In the genomic region with DNA sequence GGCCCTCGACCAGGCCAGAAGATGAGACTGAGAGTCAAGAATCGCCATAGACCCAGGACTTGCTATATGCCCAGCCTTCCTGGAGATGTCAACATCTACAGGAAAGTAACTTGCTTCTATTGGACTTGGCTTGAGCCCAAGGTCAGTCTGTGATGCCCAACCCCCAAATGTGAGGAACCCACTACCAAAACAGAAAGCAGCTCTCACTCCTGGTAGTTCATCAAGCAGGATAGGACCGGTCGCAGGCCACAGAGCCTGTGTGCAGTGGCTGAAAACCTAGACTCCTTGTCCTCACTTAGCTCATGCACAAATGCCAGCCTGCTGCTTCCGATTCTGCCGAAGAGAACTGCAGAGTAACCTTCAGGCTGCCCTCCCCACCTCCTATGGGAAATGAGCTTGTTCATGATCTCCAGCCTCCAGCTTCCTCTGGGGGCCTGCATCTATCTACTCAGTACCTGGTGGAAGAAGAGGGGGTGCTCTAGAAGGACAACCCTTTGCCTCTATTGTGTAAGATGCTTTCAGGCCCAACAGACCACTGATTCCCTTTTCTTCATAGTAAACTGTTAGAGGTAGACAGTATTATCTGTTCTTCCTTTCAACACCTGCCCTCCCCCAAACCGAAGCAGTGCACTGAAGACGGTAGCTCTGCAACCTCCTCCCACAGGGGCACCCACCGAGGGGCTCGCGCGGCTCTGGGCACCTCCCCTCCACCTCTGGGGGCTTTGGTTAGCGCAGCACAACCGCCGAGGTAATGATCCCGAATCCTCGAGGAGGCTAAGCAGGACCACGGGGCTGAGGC, we compare ENCODE assay signal across 8 cellular contexts. TPM values are rescaled to one million over a fixed set of nuclear protein-coding genes. Genes with fewer than 3 reads are reported as not detected.
DNase-seq lines count a peak whose midpoint lies in the region; ATAC-seq, FAIRE-seq and TF ChIP-seq lines count a peak whose summit lies in the region.

No MANE protein-coding gene starts in this region.

- peak overlapping the region; percentile 88 for H3K4me3 Mint-ChIP-seq in activated CD4-positive, alpha-beta T cell treated with anti-CD3 and anti-CD28 coated beads, Interleukin-2, amount 10 ng/mL, durations not matched to agents 7 days and 5 days
- H3K4me3 Mint-ChIP-seq in astrocyte (ENCODE audit: unreplicated experiment) = peak overlapping the region; percentile 92

- peaks cover 43% of the 10 kb centered on the region for H3K4me1 Mint-ChIP-seq in activated CD4-positive, alpha-beta T cell treated with anti-CD3 and anti-CD28 coated beads, Interleukin-2, amount 10 ng/mL, durations not matched to agents 7 days and 5 days
- peaks cover 15% of the 10 kb centered on the region for H3K4me1 Mint-ChIP-seq in astrocyte (ENCODE audit: low read depth, unreplicated experiment)

- H2AFZ ChIP-seq in MM.1S (ENCODE audit: low read length) (peak overlapping the region; percentile 63; the same call in 1 of the 2 replicates), astrocyte (ENCODE audit: low read depth, low read length) (peak overlapping the region; percentile 62)

- DNase-seq in activated CD4-positive, alpha-beta T cell treated with anti-CD3 and anti-CD28 coated beads, Interleukin-2, amount 10 ng/mL, durations not matched to agents 7 days and 5 days = peak; percentile 19
- no peak for DNase-seq in activated CD4-positive, alpha-beta T cell treated with anti-CD3 and anti-CD28 coated beads, Interleukin-2, amount 50 U/mL, for 1 hour
- DNase-seq in MM.1S (peak; percentile 36), astrocyte (ENCODE audit: low read depth) (no peak), right lobe of liver (no peak), thoracic aorta (ENCODE audit: low spot score) (no peak), hippocampal formation (lab: John Stamatoyannopoulos, UW) (no peak)

- H3K36me3 ChIP-seq in MM.1S (replicated peaks; ENCODE audit: insufficient read depth, low read length) (no peaks in the 10 kb centered on the region), astrocyte (ENCODE audit: insufficient read depth, low read length) (no peaks in the 10 kb centered on the region), right lobe of liver (no peaks in the 10 kb centered on the region), thoracic aorta (no peaks in the 10 kb centered on the region)

- no peak for ATAC-seq in right lobe of liver
- no peak for ATAC-seq in thoracic aorta (ENCODE audit: insufficient number of reproducible peaks, low FRiP score, low read depth)
- no peak for ATAC-seq in GM18505 (IDR thresholded peaks at IDR 0.05; ENCODE audit: unreplicated experiment)

- H3K27ac Mint-ChIP-seq in activated CD4-positive, alpha-beta T cell treated with anti-CD3 and anti-CD28 coated beads, Interleukin-2, amount 10 ng/mL, durations not matched to agents 7 days and 5 days = peak overlapping the region; percentile 88
- peak overlapping the region; percentile 53 for H3K27ac Mint-ChIP-seq in astrocyte (ENCODE audit: unreplicated experiment)

- H3K4me3 ChIP-seq in MM.1S (ENCODE audit: low read length) (peak overlapping the region; percentile 74), astrocyte (ENCODE audit: insufficient read depth, low read depth, low read length) (peak overlapping the region; percentile 76), right lobe of liver (peak overlapping the region; percentile 49 to 80 (median 63)), thoracic aorta (peak overlapping the region; percentile 94)

- H3K9me3 ChIP-seq in MM.1S (replicated peaks; ENCODE audit: insufficient read depth, low read length) (no peaks in the 10 kb centered on the region), astrocyte (ENCODE audit: insufficient read depth, low read depth, low read length) (no peaks in the 10 kb centered on the region), right lobe of liver (no peaks in the 10 kb centered on the region), thoracic aorta (no peaks in the 10 kb centered on the region)

- H3F3A ChIP-seq in MM.1S (ENCODE audit: insufficient read depth, low read length) = 0 out of 2 replicates have a peak, but pooled peaks cover 4% of the 10 kb centered on the region

- H3K9me3 Mint-ChIP-seq in activated CD4-positive, alpha-beta T cell treated with anti-CD3 and anti-CD28 coated beads, Interleukin-2, amount 10 ng/mL, durations not matched to agents 7 days and 5 days = no peaks in the 10 kb centered on the region
- H3K9me3 Mint-ChIP-seq in astrocyte (ENCODE audit: unreplicated experiment) = no peaks in the 10 kb centered on the region

- no peak overlapping the region for H3K27ac ChIP-seq in MM.1S (ENCODE audit: low read length)
- no peak overlapping the region for H3K27ac ChIP-seq in astrocyte (ENCODE audit: low read depth, low read length)
- no peak overlapping the region for H3K27ac ChIP-seq in right lobe of liver
- no peak overlapping the region for H3K27ac ChIP-seq in thoracic aorta

- TF ChIP-seq CTCF in MM.1S (IDR thresholded peaks at IDR 0.05; ENCODE audit: low read length) (no peak), astrocyte (IDR thresholded peaks at IDR 0.05; ENCODE audit: insufficient read depth, low read depth, low read length) (no peak), right lobe of liver (IDR thresholded peaks at IDR 0.05) (no peak), thoracic aorta (IDR thresholded peaks at IDR 0.05) (no peak)

- H3K27me3 Mint-ChIP-seq in activated CD4-positive, alpha-beta T cell treated with anti-CD3 and anti-CD28 coated beads, Interleukin-2, amount 10 ng/mL, durations not matched to agents 7 days and 5 days = no peaks in the 10 kb centered on the region
- peaks cover 2% of the 10 kb centered on the region for H3K27me3 Mint-ChIP-seq in astrocyte (ENCODE audit: low read depth, unreplicated experiment)

- H3K36me3 Mint-ChIP-seq in activated CD4-positive, alpha-beta T cell treated with anti-CD3 and anti-CD28 coated beads, Interleukin-2, amount 10 ng/mL, durations not matched to agents 7 days and 5 days (ENCODE audit: low read depth) = peaks cover 15% of the 10 kb centered on the region
- no peaks in the 10 kb centered on the region for H3K36me3 Mint-ChIP-seq in astrocyte (ENCODE audit: low read depth, unreplicated experiment)

- no peaks in the 10 kb centered on the region for H3K27me3 ChIP-seq in MM.1S (replicated peaks; ENCODE audit: insufficient read depth, low read length)
- H3K27me3 ChIP-seq in astrocyte (ENCODE audit: insufficient read depth, low read length) = no peaks in the 10 kb centered on the region
- H3K27me3 ChIP-seq in right lobe of liver = no peaks in the 10 kb centered on the region
- no peaks in the 10 kb centered on the region for H3K27me3 ChIP-seq in thoracic aorta (replicated peaks; ENCODE audit: insufficient read depth)

- H3K4me1 ChIP-seq in MM.1S (ENCODE audit: low read length) = peaks cover 8% of the 10 kb centered on the region; the same call in 1 of the 2 replicates
- peaks cover 14% of the 10 kb centered on the region for H3K4me1 ChIP-seq in astrocyte (ENCODE audit: insufficient read depth, low read length)
- H3K4me1 ChIP-seq in right lobe of liver = peaks cover 0 to 18% (median 2%) of the 10 kb centered on the region in 4 donors
- peaks cover 9 to 14% of the 10 kb centered on the region in 2 donors for H3K4me1 ChIP-seq in thoracic aorta (ENCODE audit: control insufficient read depth in 1 of 2, low read depth in 2 of 2)

- intact Hi-C loops in right lobe of liver (cut with DNase I) = no loop called here

- TF ChIP-seq POLR2A in right lobe of liver (IDR thresholded peaks at IDR 0.05) (no peak), GM18505 (IDR thresholded peaks at IDR 0.05; ENCODE audit: borderline replicate concordance, extremely low read depth, insufficient read depth, insufficient read length) (no peak)

- 79% methylated on average over 2 of the region's 18 CpGs for WGBS in right lobe of liver (ENCODE audit: insufficient coverage, low coverage, low lambda C conversion rate, missing lambda C conversion rate)

- CTCF ChIA-PET in activated CD4-positive, alpha-beta T cell treated with anti-CD3 and anti-CD28 coated beads, Interleukin-2, amount 10 ng/mL, durations not matched to agents 7 days and 5 days (lab: Charles Lee) = interaction anchor here (1.0 to 2.6 kb wide), 4 partner anchors 9 to 145 kb away, joined by 4 to 8 read pairs (median 4); no protein-coding TSS in a partner anchor

- FAIRE-seq in astrocyte (lab: Jason Lieb, UNC) = no peak

- POLR2A ChIA-PET in activated CD4-positive, alpha-beta T cell treated with anti-CD3 and anti-CD28 coated beads, Interleukin-2, amount 10 ng/mL, durations not matched to agents 7 days and 5 days (lab: Charles Lee) = no interaction called here

- H3K79me2 ChIP-seq in MM.1S (ENCODE audit: low read length) (peaks cover 40% of the 10 kb centered on the region), astrocyte (ENCODE audit: insufficient read depth, low read length) (peaks cover 43% of the 10 kb centered on the region)

- no peaks in the 10 kb centered on the region for H3K9me2 ChIP-seq in MM.1S (replicated peaks; ENCODE audit: insufficient read depth, low read length)

- H4K20me1 ChIP-seq in MM.1S (ENCODE audit: insufficient read depth, low read length) = no peaks in the 10 kb centered on the region
- H4K20me1 ChIP-seq in astrocyte (ENCODE audit: insufficient read depth, low read length) = peaks cover 24% of the 10 kb centered on the region

- H3K9ac ChIP-seq in MM.1S (ENCODE audit: low read length) (peak overlapping the region; percentile 57; the same call in 1 of the 2 replicates), astrocyte (ENCODE audit: low read length) (peak overlapping the region; percentile 85)

- H3K4me2 ChIP-seq in MM.1S (ENCODE audit: low read depth, low read length) (peak overlapping the region; percentile 88), astrocyte (ENCODE audit: low read length) (peak overlapping the region; percentile 98)

RNA-seq across cellular contexts. Expression of gene ACOT7, which starts 1.3 kb away (rescaled TPM):
- 100 to 1,000 TPM; 101 TPM for total RNA-seq in activated CD4-positive, alpha-beta T cell treated with anti-CD3 and anti-CD28 coated beads, Interleukin-2, amount 10 ng/mL, durations not matched to agents 7 days and 5 days
- total RNA-seq in astrocyte = 75.6 and 91.1 TPM in 2 replicates
- total RNA-seq in right lobe of liver = 10 to 100 TPM; 10.8 to 19.7 (median 14.1) TPM
- total RNA-seq in thoracic aorta = 10 to 100 TPM; 23.7 to 33.0 TPM

RNA-seq across cellular contexts. Expression of gene HES2, which starts 27.4 kb away (rescaled TPM):
- total RNA-seq in activated CD4-positive, alpha-beta T cell treated with anti-CD3 and anti-CD28 coated beads, Interleukin-2, amount 10 ng/mL, durations not matched to agents 7 days and 5 days = under 1 TPM; 0.21 to 0.30 TPM
- 0.94 and 3.0 TPM in 2 replicates for total RNA-seq in astrocyte
- 1 to 10 TPM in 1 of 6 experiments, under 1 TPM in 2, not detected in 3; 0.27 to 1.2 (median 0.68) TPM for total RNA-seq in right lobe of liver
- not detected for total RNA-seq in thoracic aorta

RNA-seq across cellular contexts. Expression of gene ESPN, which starts 32.3 kb away (rescaled TPM):
- total RNA-seq in activated CD4-positive, alpha-beta T cell treated with anti-CD3 and anti-CD28 coated beads, Interleukin-2, amount 10 ng/mL, durations not matched to agents 7 days and 5 days = under 1 TPM; 0.56 to 0.77 TPM
- total RNA-seq in astrocyte (0.66 and 0.96 TPM in 2 replicates), right lobe of liver (100 to 1,000 TPM in 4 of 6 experiments, 10 to 100 TPM in 2; 81.6 to 149 (median 120) TPM), thoracic aorta (not detected)

Comparison
In these comparisons a context has a peak if more than half of its experiments do, and no peak if none do; other contexts are left out.
1. DNase-seq: peak in activated CD4-positive, alpha-beta T cell treated with anti-CD3 and anti-CD28 coated beads, Interleukin-2, amount 10 ng/mL, durations not matched to agents 7 days and 5 days (single experiment) and MM.1S (single experiment); none in activated CD4-positive, alpha-beta T cell treated with anti-CD3 and anti-CD28 coated beads, Interleukin-2, amount 50 U/mL, for 1 hour (single experiment), astrocyte (single experiment), right lobe of liver (0 of 3), thoracic aorta (single experiment) and hippocampal formation (0 of 2).
2. RNA of gene ESPN, which starts 32.3 kb away (total RNA-seq): 81.6 to 149 TPM in right lobe of liver; 0.56 to 0.77 TPM in activated CD4-positive, alpha-beta T cell treated with anti-CD3 and anti-CD28 coated beads, Interleukin-2, amount 10 ng/mL, durations not matched to agents 7 days and 5 days, 0.66 to 0.96 TPM in astrocyte and not detected in thoracic aorta; every median in the first group is over 10 times any median in the second.
3. Peak in every context shown above with its lines, with median percentiles within 50 percentile points of each other: H3K4me3 ChIP-seq.